2 cellular contexts compared by ENCODE assay signal in genomic region chr7:101162551-101163280, GRCh38.
TF ChIP-seq lines count a peak whose summit lies in the region.

No MANE protein-coding gene starts in this region.

TF ChIP-seq in Ishikawa, 13 proteins besides CTCF, POLR2A, EP300 and RAD21:
- TF ChIP-seq EGR1 (IDR thresholded peaks at IDR 0.05) = peak; percentile 68
- TF ChIP-seq TAF1 (IDR thresholded peaks at IDR 0.05; ENCODE audit: low read depth) = no peak; the same call in 1 of the 2 replicates
- peak; percentile 72 for TF ChIP-seq USF1 (IDR thresholded peaks at IDR 0.05)
- peak; percentile 98 for TF ChIP-seq MAX (IDR thresholded peaks at IDR 0.05)
TF ChIP-seq in Ishikawa: peak in this region for 3.

TF ChIP-seq in endothelial cell of umbilical vein, 7 proteins besides CTCF, POLR2A, EP300 and RAD21:
- TF ChIP-seq EZH2 (IDR thresholded peaks at IDR 0.05; ENCODE audit: borderline replicate concordance, low read depth, low read length, severe bottlenecking) (no peak), MYC (IDR thresholded peaks at IDR 0.05; ENCODE audit: low read depth, low read length) (no peak), JUN (IDR thresholded peaks at IDR 0.05; ENCODE audit: borderline replicate concordance, insufficient read depth, insufficient read length, low read depth) (no peak), MAX (IDR thresholded peaks at IDR 0.05; ENCODE audit: insufficient read depth, insufficient read length) (peak; percentile 44), FOS (IDR thresholded peaks at IDR 0.05; ENCODE audit: borderline replicate concordance, insufficient read depth, low read length) (no peak), GATA2 (IDR thresholded peaks at IDR 0.05; ENCODE audit: insufficient read depth, insufficient read length, low read depth, low read length) (no peak), POLR2AphosphoS5 (IDR thresholded peaks at IDR 0.05; ENCODE audit: insufficient read depth, low read depth, low read length) (peak; percentile 40)
